ENCODE assay signal across 13 cellular contexts in genomic region chr7:73892003-73892975, GRCh38. TPM values are rescaled to one million over a fixed set of nuclear protein-coding genes. Genes with fewer than 3 reads are reported as not detected.
DNase-seq lines count a peak whose midpoint lies in the region; ATAC-seq and TF ChIP-seq lines count a peak whose summit lies in the region.
"Had no signal": no experiment of that assay in that cellular context is flagged by ENCODE, and none has a peak within 500 bp of the region (broad histone marks: within the 10 kb centered on the region; RNA-seq: fewer than 3 reads in every experiment).

No MANE protein-coding gene starts in this region.

- H3K27me3 ChIP-seq in vagina (no peaks in the 10 kb centered on the region), H9 (ENCODE audit: insufficient read depth, low read length) (no peaks in the 10 kb centered on the region; the same call in 1 of the 2 replicates)

- no CpG with 5 or more reads among the region's 11 CpGs for WGBS in H9 (ENCODE audit: extremely low coverage, insufficient read length, low lambda C conversion rate)

- H3K27ac Mint-ChIP-seq in H9, result peak overlapping the region in 1 of 3 experiments; percentile 40; a peak in 2 of 7 replicates

- no peak overlapping the region for H2AK5ac ChIP-seq in H9 (ENCODE audit: insufficient read length, low read length)

- H3K79me1 ChIP-seq in H9 (ENCODE audit: insufficient read depth, low read depth, low read length, poor library complexity, severe bottlenecking), result no peaks in the 10 kb centered on the region

- H3K4me3 Mint-ChIP-seq in H9, result no peak overlapping the region

- intact Hi-C loops in Right ventricle myocardium superior (cut with DNase I), result loop anchor here (10.0 kb wide), 1 partner anchor 133 kb away; the partner anchor contains the start of gene ELN
- intact Hi-C loops in Right ventricle myocardium inferior (cut with DNase I), result loop anchor here (2.0 kb wide), 1 partner anchor 141 kb away; no protein-coding TSS in a partner anchor
- intact Hi-C loops in left ventricle myocardium superior (cut with micrococcal nuclease), result no loop called here
- intact Hi-C loops in vagina (cut with DNase I), result loop anchor here (2.0 kb wide), 1 partner anchor 135 kb away; no protein-coding TSS in a partner anchor

- H2BK15ac ChIP-seq in H9 (ENCODE audit: low read depth, low read length), result no peak overlapping the region

- no peak overlapping the region for H4K8ac ChIP-seq in H9 (replicated peaks; ENCODE audit: insufficient read length, low read depth, low read length)

- H3K23me2 ChIP-seq in H9 (ENCODE audit: insufficient read length, low read depth, low read length, poor library complexity, severe bottlenecking), result no peaks in the 10 kb centered on the region

- no peak for TF ChIP-seq CTCF in vagina (IDR thresholded peaks at IDR 0.05)
- TF ChIP-seq CTCF in H9 (conservative IDR thresholded peaks at IDR 0.05), result no peak

- H3T11ph ChIP-seq in H9 (ENCODE audit: low read length), result no peak overlapping the region

- H3K4me2 ChIP-seq in H9 (ENCODE audit: insufficient read depth, insufficient read length, low read length), result no peak overlapping the region

- no peak overlapping the region for H2BK20ac ChIP-seq in H9 (ENCODE audit: low read depth, low read length, poor library complexity, severe bottlenecking)

- peaks cover 14 to 17% of the 10 kb centered on the region in 2 experiments; a peak in 4 of 5 replicates for H3K9me3 Mint-ChIP-seq in H9

- H3K18ac ChIP-seq in H9 (ENCODE audit: insufficient read length, low read depth, low read length), result no peak overlapping the region

- H4K91ac ChIP-seq in H9 (ENCODE audit: insufficient read length, low read depth, low read length), result no peak overlapping the region

- H3K56ac ChIP-seq in H9 (ENCODE audit: insufficient read length, low read depth, low read length), result no peak overlapping the region

- no peak for ATAC-seq in Right ventricle myocardium superior (ENCODE audit: poor library complexity)
- ATAC-seq in Right ventricle myocardium inferior, result no peak
- ATAC-seq in left ventricle myocardium superior, result no peak
- no peak for ATAC-seq in GM19467 (IDR thresholded peaks at IDR 0.05; ENCODE audit: unreplicated experiment)

- H2BK5ac ChIP-seq in H9 (ENCODE audit: insufficient read length, low read length), result no peak overlapping the region

- peaks cover 3 to 15% of the 10 kb centered on the region in 2 experiments; a peak in 3 of 4 replicates for H3K4me1 Mint-ChIP-seq in H9

- no peak overlapping the region for H3K4me3 ChIP-seq in vagina

- H3K4ac ChIP-seq in H9 (ENCODE audit: low read depth, low read length), result no peak overlapping the region

- H3K14ac ChIP-seq in H9 (ENCODE audit: insufficient read depth, low read length), result no peak overlapping the region

- H3K36me3 Mint-ChIP-seq in H9 (ENCODE audit: insufficient read depth in 1 of 3, low read depth in 3 of 3), result peaks cover 4 to 16% (median 7%) of the 10 kb centered on the region in 3 experiments; a peak in 4 of 7 replicates

- peaks cover 56% of the 10 kb centered on the region for H3K4me1 ChIP-seq in vagina
- no peaks in the 10 kb centered on the region for H3K4me1 ChIP-seq in H9 (ENCODE audit: insufficient read depth, low read length)

- DNase-seq in Right ventricle myocardium superior (peak; percentile 74), Right ventricle myocardium inferior (ENCODE audit: missing footprints) (no peak), amniotic epithelial cell (ENCODE audit: low read depth) (peak; percentile 55), left ventricle myocardium superior (peak; percentile 74), vagina (ENCODE audit: extremely low spot score in 2 of 2) (no peak), occipital lobe (lab: John Stamatoyannopoulos, UW) (no peak), H9 (no peak)
- DNase-seq: activated T-cell treated with anti-CD3 and anti-CD28 coated beads, Interleukin-2, amount 50 U/mL, for 1 hour; AML-193; stimulated activated CD4-positive, alpha-beta T cell treated with anti-CD3 and anti-CD28 coated beads, Interleukin-4, amount 100 ng/mL, for 4 hours had no signal

- H3K9ac ChIP-seq in H9 (ENCODE audit: extremely low read depth, insufficient read length, low read length), result no peak overlapping the region

- H3K23ac ChIP-seq in H9 (ENCODE audit: insufficient read length, low read depth, low read length), result no peak overlapping the region

- H3K9me3 ChIP-seq in vagina, result no peaks in the 10 kb centered on the region
- no peaks in the 10 kb centered on the region for H3K9me3 ChIP-seq in H9 (ENCODE audit: control insufficient read depth, low read depth, low read length)
- H3K9me3 ChIP-seq: neutrophil had no signal

- no peak for TF ChIP-seq POLR2A in vagina (IDR thresholded peaks at IDR 0.05)

- H3K27ac ChIP-seq in vagina, result peak overlapping the region; percentile 81
- no peak overlapping the region for H3K27ac ChIP-seq in H9 (ENCODE audit: insufficient read length, low read depth, low read length)
- H3K27ac ChIP-seq: neutrophil had no signal

- H2AFZ ChIP-seq in H9 (ENCODE audit: low read length), result no peak overlapping the region

- no peak overlapping the region for H4K5ac ChIP-seq in H9 (ENCODE audit: insufficient read length, low read depth, low read length)

- no peaks in the 10 kb centered on the region for H4K20me1 ChIP-seq in H9 (ENCODE audit: control insufficient read depth, insufficient read depth, insufficient read length)

- no peak overlapping the region for H2BK12ac ChIP-seq in H9 (ENCODE audit: insufficient read length, low read depth, low read length)

- no peaks in the 10 kb centered on the region for H3K79me2 ChIP-seq in H9 (ENCODE audit: insufficient read depth, low read length)

- no peaks in the 10 kb centered on the region for H3K36me3 ChIP-seq in vagina
- H3K36me3 ChIP-seq: neutrophil had no signal

- peaks cover 5% of the 10 kb centered on the region for H3K27me3 Mint-ChIP-seq in H9 (ENCODE audit: low read depth)

- H2BK120ac ChIP-seq in H9 (ENCODE audit: low read depth, low read length, poor library complexity, severe bottlenecking), result no peak overlapping the region

RNA-seq across cellular contexts. Expression of gene TMEM270, which starts 31.3 kb away (rescaled TPM):
- total RNA-seq in Right ventricle myocardium superior (not detected), Right ventricle myocardium inferior (not detected), left ventricle myocardium superior (not detected), vagina (not detected), occipital lobe (not detected), H9 (2021) (not detected in 2 replicates)
- total RNA-seq: T-helper 2 cell treated with Interferon-gamma antibody and Interleukin-4, amounts not matched to agents 100 ng/mL and 5 ng/mL, for 36 hours had no signal

RNA-seq across cellular contexts. Expression of gene METTL27, which starts 50.0 kb away (rescaled TPM):
- total RNA-seq in Right ventricle myocardium superior, result 0.43 TPM
- total RNA-seq in Right ventricle myocardium inferior, result 0.27 TPM
- total RNA-seq in left ventricle myocardium superior, result 0.27 TPM
- total RNA-seq in vagina, result not detected
- total RNA-seq in occipital lobe, result 0.78 TPM
- 13.5 and 14.9 TPM in 2 replicates for total RNA-seq in H9 (2021)

Comparison
In these comparisons a context has a peak if more than half of its experiments do, and no peak if none do; other contexts are left out.
1. DNase-seq: peak in Right ventricle myocardium superior (single experiment), amniotic epithelial cell (single experiment) and left ventricle myocardium superior (single experiment); none in Right ventricle myocardium inferior (single experiment), vagina (0 of 2), occipital lobe (single experiment) and H9 (single experiment).